Comparison of ENCODE assay signal across 19 cellular contexts in the genomic region with DNA sequence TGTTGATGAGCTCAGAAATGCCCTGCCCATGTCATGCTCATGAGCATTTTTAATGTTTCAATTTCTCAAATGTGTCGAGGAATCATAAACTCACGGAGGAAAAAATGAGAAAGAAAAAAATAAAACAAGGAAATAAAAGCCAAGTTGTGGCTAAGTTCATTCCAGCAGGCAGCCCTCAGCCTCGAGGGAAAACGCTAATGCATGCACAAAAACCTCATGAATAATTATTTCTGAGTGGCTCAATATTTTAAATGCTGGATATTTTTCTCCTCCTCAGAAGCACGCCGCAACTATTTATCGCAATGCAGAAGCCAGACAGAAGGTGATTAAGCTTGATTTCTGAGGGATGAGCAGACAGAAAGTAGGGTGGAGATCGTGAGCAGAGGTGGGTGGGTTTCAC.
DNase-seq lines count a peak whose midpoint lies in the region; TF ChIP-seq lines count a peak whose summit lies in the region.
"Had no signal": no experiment of that assay in that cellular context is flagged by ENCODE, and none has a peak within 500 bp of the region (broad histone marks: within the 10 kb centered on the region; RNA-seq: fewer than 3 reads in every experiment).

No MANE protein-coding gene starts in this region.

- no peaks in the 10 kb centered on the region for H3K27me3 ChIP-seq in BLaER1
- no peaks in the 10 kb centered on the region for H3K27me3 ChIP-seq in neural progenitor cell

- H3K9me3 Mint-ChIP-seq in neural progenitor cell: no peaks in the 10 kb centered on the region
- H3K9me3 Mint-ChIP-seq: CD4-positive, alpha-beta T cell; HFFc6 had no signal

- H3K4me3 ChIP-seq in BLaER1 (no peak overlapping the region), SK-N-MC (peak overlapping the region; percentile 69), neural progenitor cell (no peak overlapping the region)

- no peaks in the 10 kb centered on the region for H4K20me1 ChIP-seq in BLaER1
- no peaks in the 10 kb centered on the region for H4K20me1 ChIP-seq in neural progenitor cell (ENCODE audit: low read depth)

- H3K27ac Mint-ChIP-seq in neural progenitor cell: peak overlapping the region; percentile 65
- H3K27ac Mint-ChIP-seq: B cell; CD4-positive, alpha-beta T cell; HFFc6 had no signal

- no peak overlapping the region for H2AFZ ChIP-seq in neural progenitor cell (replicated peaks)

- H3K4me1 ChIP-seq in BLaER1: peaks cover 30% of the 10 kb centered on the region
- peaks cover 6% of the 10 kb centered on the region for H3K4me1 ChIP-seq in neural progenitor cell

- H3K36me3 ChIP-seq in BLaER1 (no peaks in the 10 kb centered on the region), SK-N-MC (ENCODE audit: insufficient read depth, low read length) (no peaks in the 10 kb centered on the region), neural progenitor cell (no peaks in the 10 kb centered on the region)

- no peak for TF ChIP-seq CTCF in neural progenitor cell (IDR thresholded peaks at IDR 0.05)

- H3K79me2 ChIP-seq in neural progenitor cell (ENCODE audit: low read depth): no peaks in the 10 kb centered on the region

- peak overlapping the region; percentile 21 for H3K4me2 ChIP-seq in BLaER1
- no peak overlapping the region for H3K4me2 ChIP-seq in neural progenitor cell
- H3K4me2 ChIP-seq: KMS-11 had no signal

- no peak overlapping the region for H3K27ac ChIP-seq in BLaER1
- H3K27ac ChIP-seq in SK-N-MC: peak overlapping the region; percentile 55; the same call in 1 of the 2 replicates
- no peak overlapping the region for H3K27ac ChIP-seq in neural progenitor cell
- H3K27ac ChIP-seq: C4-2B, HL-60, KMS-11 had no signal

- no peak overlapping the region for H3K4me3 Mint-ChIP-seq in neural progenitor cell
- H3K4me3 Mint-ChIP-seq: B cell; CD4-positive, alpha-beta T cell; HFFc6 had no signal

- H3K27me3 Mint-ChIP-seq in neural progenitor cell (ENCODE audit: insufficient read depth, low read depth): peaks cover 8% of the 10 kb centered on the region

- H3K9ac ChIP-seq in BLaER1 (no peak overlapping the region), SK-N-MC (ENCODE audit: insufficient read length) (no peak overlapping the region), neural progenitor cell (no peak overlapping the region)
- H3K9ac ChIP-seq: KMS-11 had no signal

- DNase-seq in AG08395 (ENCODE audit: low spot score) (peak; percentile 47), SK-N-MC (ENCODE audit: low read depth, low spot score) (peak; percentile 20), neural progenitor cell (ENCODE audit: low spot score) (no peak), NCI-H510A treated with DMSO at 0.1 percent for 48 hours (lab: John Stamatoyannopoulos, UW) (no peak), NCI-H2081 (lab: John Stamatoyannopoulos, UW) (no peak)
- DNase-seq in stimulated activated CD4-positive, alpha-beta T cell treated with anti-CD3 and anti-CD28 coated beads, Interleukin-4, amount 100 ng/mL, for 4 hours: no peak
- DNase-seq: ACHN; CD4-positive, alpha-beta T cell; DMS53; DND-41; EL; GOT3; H7; HFFc6 had no signal

- H3K4me1 Mint-ChIP-seq in neural progenitor cell: peaks cover 7% of the 10 kb centered on the region

- H3K9me3 ChIP-seq in BLaER1: no peaks in the 10 kb centered on the region
- no peaks in the 10 kb centered on the region for H3K9me3 ChIP-seq in SK-N-MC (ENCODE audit: low read depth, low read length)
- H3K9me3 ChIP-seq in neural progenitor cell (ENCODE audit: low read depth): no peaks in the 10 kb centered on the region

- H3F3A ChIP-seq in neural progenitor cell (ENCODE audit: low read depth): no peaks in the 10 kb centered on the region

- H3K36me3 Mint-ChIP-seq in neural progenitor cell: no peaks in the 10 kb centered on the region

Comparison
In these comparisons a context has a peak if more than half of its experiments do, and no peak if none do; other contexts are left out.
1. DNase-seq: peak in AG08395 (single experiment) and SK-N-MC (single experiment); none in neural progenitor cell (single experiment), NCI-H510A treated with DMSO at 0.1 percent for 48 hours (single experiment), stimulated activated CD4-positive, alpha-beta T cell treated with anti-CD3 and anti-CD28 coated beads, Interleukin-4, amount 100 ng/mL, for 4 hours (0 of 2) and NCI-H2081 (0 of 2).